Comparison of ENCODE assay signal across 1 cellular context in the genomic region with DNA sequence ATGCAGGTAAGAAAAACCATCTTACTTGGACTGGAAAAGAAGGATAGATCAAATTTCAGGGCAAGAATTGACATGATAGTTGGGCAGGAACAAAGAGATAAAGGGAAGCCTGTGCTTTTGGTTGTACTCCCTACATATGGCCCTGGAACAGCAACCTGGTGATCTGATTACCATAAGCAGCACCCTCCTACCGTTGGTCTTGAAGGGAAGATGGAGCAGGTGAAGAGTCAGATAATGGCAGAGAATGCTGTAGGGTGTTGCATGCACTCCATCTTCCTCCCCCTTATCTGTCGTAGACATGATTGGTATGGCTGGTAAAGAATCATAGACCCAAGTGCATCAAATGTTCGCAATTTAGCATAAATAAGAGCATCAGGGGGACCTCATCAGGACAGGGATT.
TF ChIP-seq lines count a peak whose summit lies in the region.

No MANE protein-coding gene starts in this region.

TF ChIP-seq in IMR-90, 13 proteins besides CTCF, POLR2A, EP300 and RAD21 (continued from another document):
- TF ChIP-seq RCOR1 (IDR thresholded peaks at IDR 0.05; ENCODE audit: insufficient replicate concordance, low read length) (no peak), NFE2L2 (IDR thresholded peaks at IDR 0.05; ENCODE audit: low read depth, low read length) (no peak), CHD1 (IDR thresholded peaks at IDR 0.05; ENCODE audit: low read depth, low read length) (no peak), MAZ (IDR thresholded peaks at IDR 0.05; ENCODE audit: borderline replicate concordance, low read depth, low read length) (no peak), MAFK (IDR thresholded peaks at IDR 0.05; ENCODE audit: low read depth, low read length) (no peak), SMC3 (IDR thresholded peaks at IDR 0.05; ENCODE audit: low read depth, low read length) (no peak), RFX5 (IDR thresholded peaks at IDR 0.05; ENCODE audit: low read depth, low read length) (no peak)
- TF ChIP-seq, protein P1, sequence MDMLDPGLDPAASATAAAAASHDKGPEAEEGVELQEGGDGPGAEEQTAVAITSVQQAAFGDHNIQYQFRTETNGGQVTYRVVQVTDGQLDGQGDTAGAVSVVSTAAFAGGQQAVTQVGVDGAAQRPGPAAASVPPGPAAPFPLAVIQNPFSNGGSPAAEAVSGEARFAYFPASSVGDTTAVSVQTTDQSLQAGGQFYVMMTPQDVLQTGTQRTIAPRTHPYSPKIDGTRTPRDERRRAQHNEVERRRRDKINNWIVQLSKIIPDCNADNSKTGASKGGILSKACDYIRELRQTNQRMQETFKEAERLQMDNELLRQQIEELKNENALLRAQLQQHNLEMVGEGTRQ (IDR thresholded peaks at IDR 0.05; ENCODE audit: low read depth, low read length), result no peak
- TF ChIP-seq, protein P2, sequence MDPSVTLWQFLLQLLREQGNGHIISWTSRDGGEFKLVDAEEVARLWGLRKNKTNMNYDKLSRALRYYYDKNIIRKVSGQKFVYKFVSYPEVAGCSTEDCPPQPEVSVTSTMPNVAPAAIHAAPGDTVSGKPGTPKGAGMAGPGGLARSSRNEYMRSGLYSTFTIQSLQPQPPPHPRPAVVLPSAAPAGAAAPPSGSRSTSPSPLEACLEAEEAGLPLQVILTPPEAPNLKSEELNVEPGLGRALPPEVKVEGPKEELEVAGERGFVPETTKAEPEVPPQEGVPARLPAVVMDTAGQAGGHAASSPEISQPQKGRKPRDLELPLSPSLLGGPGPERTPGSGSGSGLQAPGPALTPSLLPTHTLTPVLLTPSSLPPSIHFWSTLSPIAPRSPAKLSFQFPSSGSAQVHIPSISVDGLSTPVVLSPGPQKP (IDR thresholded peaks at IDR 0.05; ENCODE audit: borderline replicate concordance, low read depth, low read length), result no peak
